ENCODE assay signal across 8 cellular contexts in the genomic region with DNA sequence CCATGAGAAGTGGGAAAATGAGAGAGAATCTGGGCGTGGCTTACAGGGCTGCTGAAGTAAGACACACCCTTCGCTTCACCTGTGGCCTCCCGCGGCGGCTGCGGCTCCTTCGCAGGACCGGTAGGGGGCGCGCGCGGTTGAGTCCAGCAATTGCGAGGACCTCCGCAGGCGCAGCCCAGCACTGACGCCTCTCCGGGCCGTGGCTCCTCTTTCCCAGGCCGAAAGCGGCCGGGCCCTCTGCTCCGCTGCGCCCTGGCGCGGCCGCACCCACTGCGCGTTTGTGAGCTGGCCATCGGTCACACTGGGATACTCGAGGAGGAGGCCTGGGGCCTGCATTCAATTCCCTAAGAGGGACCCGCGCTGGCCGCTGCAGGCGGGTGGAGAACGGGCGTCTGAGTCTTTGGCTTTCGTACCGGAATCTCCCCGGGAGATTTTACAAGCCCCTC. TPM values are rescaled to one million over a fixed set of nuclear protein-coding genes. Genes with fewer than 3 reads are reported as not detected.
DNase-seq lines count a peak whose midpoint lies in the region; ATAC-seq and TF ChIP-seq lines count a peak whose summit lies in the region.

A gene (minus strand): TSS at position 215 of the 446 bp plus-strand sequence. CDS start 13,940 bp downstream, outside the sequence.

- ATAC-seq in GM21723 (IDR thresholded peaks at IDR 0.05; ENCODE audit: unreplicated experiment) (peak; percentile 100), left cardiac atrium (peak; percentile 98 to 99)

- no peaks in the 10 kb centered on the region for H3K27me3 Mint-ChIP-seq in type B pancreatic cell

- no peak within 1 kb of the TSS for H3K4me3 ChIP-seq in KMS-11 (IDR thresholded peaks at IDR 0.05; ENCODE audit: insufficient read depth, low read depth, low read length)

- H2AFZ ChIP-seq in KMS-11 (ENCODE audit: low read depth): peak within 1 kb of the TSS; percentile 93

- TF ChIP-seq CTCF in KMS-11 (conservative IDR thresholded peaks at IDR 0.05; ENCODE audit: low read depth, low read length): peak; percentile 95
- TF ChIP-seq CTCF in type B pancreatic cell (conservative IDR thresholded peaks at IDR 0.05): peak; percentile 97

- no peaks in the 10 kb centered on the region for H3K9me3 Mint-ChIP-seq in type B pancreatic cell

- H3K36me3 ChIP-seq in KMS-11 (ENCODE audit: insufficient read depth): no peaks in the 10 kb centered on the region

- H3K9ac ChIP-seq in KMS-11: no peak within 1 kb of the TSS

- peak within 1 kb of the TSS; percentile 83 for H3K4me3 Mint-ChIP-seq in type B pancreatic cell

- no peaks in the 10 kb centered on the region for H3K36me3 Mint-ChIP-seq in type B pancreatic cell

- H4K20me1 ChIP-seq in KMS-11 (ENCODE audit: insufficient read depth): no peaks in the 10 kb centered on the region

- DNase-seq in DMS79 (lab: John Stamatoyannopoulos, UW) (peak; percentile 83), SW480 (ENCODE audit: low spot score) (peak; percentile 74), amniotic epithelial cell (ENCODE audit: low read depth) (peak; percentile 71), left cardiac atrium (peak; percentile 89), posterior vena cava (ENCODE audit: low spot score) (peak; percentile 95), type B pancreatic cell (ENCODE audit: extremely low spot score, unreplicated experiment) (peak; percentile 92)

- H3K27me3 ChIP-seq in KMS-11 (ENCODE audit: insufficient read depth, low read depth): no peaks in the 10 kb centered on the region

- H3K4me1 Mint-ChIP-seq in type B pancreatic cell (ENCODE audit: unreplicated experiment): peaks cover 10% of the 10 kb centered on the region

- intact Hi-C loops in left cardiac atrium (cut with DNase I) (loop anchor here in 1 of 2 donors (2.0 kb wide), 1 partner anchor 268 kb away; a partner anchor contains a TSS), posterior vena cava (cut with DNase I) (no loop called here)

- peaks cover 5% of the 10 kb centered on the region for H3K4me1 ChIP-seq in KMS-11 (ENCODE audit: low read depth, poor library complexity, severe bottlenecking)

- no peaks in the 10 kb centered on the region for H3K79me2 ChIP-seq in KMS-11 (ENCODE audit: insufficient read depth, low read depth)

- peak within 1 kb of the TSS; percentile 39 for H3K27ac Mint-ChIP-seq in type B pancreatic cell

- H3K4me2 ChIP-seq in KMS-11: peak within 1 kb of the TSS; percentile 75

- no peak within 1 kb of the TSS for H3K27ac ChIP-seq in KMS-11

RNA-seq across cellular contexts. Expression of the gene that starts here (rescaled TPM):
- total RNA-seq in left cardiac atrium: under 1 TPM in 1 of 2 donors, not detected in 1; 0.10 TPM
- total RNA-seq in posterior vena cava: under 1 TPM; 0.14 to 0.19 TPM
- 0.19 TPM in 1 of 2 replicates, not detected in the other for total RNA-seq in type B pancreatic cell (ENCODE audit: low replicate concordance)

Comparison
In these comparisons a context has a peak if more than half of its experiments do, and no peak if none do; other contexts are left out.
1. Peak in DNase-seq and ATAC-seq in left cardiac atrium; RNA of the gene not detected or under 1 TPM.
2. Peak in DNase-seq in posterior vena cava; RNA of the gene not detected or under 1 TPM.
3. Peak in DNase-seq in type B pancreatic cell; RNA of the gene not detected or under 1 TPM.